ENCODE assay signal across 16 cellular contexts in the genomic region with DNA sequence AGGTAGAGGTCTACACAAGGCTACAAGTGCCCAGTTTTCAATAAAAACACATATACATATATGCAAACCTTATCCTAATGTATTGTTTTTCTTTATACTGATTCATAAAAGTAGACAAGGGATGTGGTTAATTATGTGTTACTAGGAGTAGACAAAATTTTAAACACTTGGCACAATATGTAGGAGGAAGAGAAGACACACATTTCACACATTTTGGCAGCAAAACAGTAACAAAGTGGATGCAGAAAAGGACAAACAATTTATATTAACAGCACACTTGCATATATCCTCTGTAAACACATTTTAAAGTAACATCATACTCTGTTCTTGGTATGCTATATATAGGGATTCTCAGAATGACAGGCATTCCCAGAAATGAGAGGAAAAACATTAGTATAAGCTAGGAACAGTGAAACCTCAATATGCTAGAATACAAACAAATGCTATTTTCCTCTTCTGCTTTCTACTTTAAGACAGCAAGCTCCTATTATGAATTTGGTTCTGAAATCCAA.
DNase-seq lines count a peak whose midpoint lies in the region; ATAC-seq and TF ChIP-seq lines count a peak whose summit lies in the region.
"Had no signal": no experiment of that assay in that cellular context is flagged by ENCODE, and none has a peak within 500 bp of the region (broad histone marks: within the 10 kb centered on the region; RNA-seq: fewer than 3 reads in every experiment).

No MANE protein-coding gene starts in this region.

- CTCF ChIA-PET in CD4-positive, alpha-beta T cell (lab: Charles Lee) = interaction anchor here (3.0 kb wide), 1 partner anchor 17 kb away, joined by 12 read pairs; no protein-coding TSS in a partner anchor

- H3K27ac Mint-ChIP-seq in CD4-positive, CD25-positive, alpha-beta regulatory T cell = peak overlapping the region; percentile 49 to 74 (median 68)
- peak overlapping the region; percentile 84 for H3K27ac Mint-ChIP-seq in CD4-positive, alpha-beta T cell
- H3K27ac Mint-ChIP-seq in activated T-helper 17 cell treated with anti-CD3 and anti-CD28 coated beads, Interleukin-2, amount 50 U/mL, for 72 hours = peak overlapping the region; percentile 95
- peak overlapping the region; percentile 13 for H3K27ac Mint-ChIP-seq in memory B cell

- peaks cover 27% of the 10 kb centered on the region for H3K36me3 ChIP-seq in CD4-positive, CD25-positive, alpha-beta regulatory T cell (ENCODE audit: control insufficient read depth, insufficient read depth, low read length)
- H3K36me3 ChIP-seq: neutrophil had no signal

- H3K9me3 ChIP-seq in CD4-positive, CD25-positive, alpha-beta regulatory T cell (ENCODE audit: control insufficient read depth in 2 of 2, low read length in 2 of 2) = no peaks in the 10 kb centered on the region
- H3K9me3 ChIP-seq in CD4-positive, alpha-beta T cell (ENCODE audit: control insufficient read depth, low read length) = no peaks in the 10 kb centered on the region
- H3K9me3 ChIP-seq: neutrophil had no signal

- POLR2A ChIA-PET in CD4-positive, alpha-beta T cell (lab: Charles Lee) = interaction anchor here (1.5 to 2.9 kb wide), 2 partner anchors 50 to 55 kb away, joined by 5 to 10 read pairs; no protein-coding TSS in a partner anchor

- H3K4me1 Mint-ChIP-seq in CD4-positive, CD25-positive, alpha-beta regulatory T cell = peaks cover 40 to 65% (median 52%) of the 10 kb centered on the region in 4 donors
- peaks cover 70% of the 10 kb centered on the region for H3K4me1 Mint-ChIP-seq in CD4-positive, alpha-beta T cell (ENCODE audit: low read depth)
- H3K4me1 Mint-ChIP-seq in activated T-helper 17 cell treated with anti-CD3 and anti-CD28 coated beads, Interleukin-2, amount 50 U/mL, for 72 hours = peaks cover 29% of the 10 kb centered on the region
- peaks cover 3% of the 10 kb centered on the region for H3K4me1 Mint-ChIP-seq in memory B cell

- H3K4me1 ChIP-seq in CD4-positive, CD25-positive, alpha-beta regulatory T cell (ENCODE audit: control insufficient read depth, insufficient read depth, low read length, poor library complexity, severe bottlenecking) = peaks cover 21% of the 10 kb centered on the region

- H3K27me3 Mint-ChIP-seq in CD4-positive, CD25-positive, alpha-beta regulatory T cell = no peaks in the 10 kb centered on the region
- no peaks in the 10 kb centered on the region for H3K27me3 Mint-ChIP-seq in CD4-positive, alpha-beta T cell
- no peaks in the 10 kb centered on the region for H3K27me3 Mint-ChIP-seq in activated T-helper 17 cell treated with anti-CD3 and anti-CD28 coated beads, Interleukin-2, amount 50 U/mL, for 72 hours
- no peaks in the 10 kb centered on the region for H3K27me3 Mint-ChIP-seq in memory B cell

- no peak for TF ChIP-seq CTCF in CD4-positive, alpha-beta T cell (IDR thresholded peaks at IDR 0.05)

- peak overlapping the region; percentile 60 for H3K27ac ChIP-seq in CD4-positive, CD25-positive, alpha-beta regulatory T cell (ENCODE audit: insufficient read depth, low read length, poor library complexity, severe bottlenecking)
- no peak overlapping the region for H3K27ac ChIP-seq in CD4-positive, alpha-beta T cell (ENCODE audit: low read depth, low read length)
- H3K27ac ChIP-seq: neutrophil, VCaP had no signal

- ATAC-seq in CD4-positive, CD25-positive, alpha-beta regulatory T cell (ENCODE audit: low read depth in 2 of 2) = peak in 1 of 2 donors; percentile 56
- ATAC-seq in CD4-positive, alpha-beta T cell (ENCODE audit: poor library complexity) = no peak
- peak; percentile 67 for ATAC-seq in activated T-helper 17 cell treated with anti-CD3 and anti-CD28 coated beads, Interleukin-2, amount 50 U/mL, for 72 hours (replicated peaks)
- ATAC-seq in memory B cell (ENCODE audit: low read depth) = no peak
- no peak for ATAC-seq in HG02852 (IDR thresholded peaks at IDR 0.05; ENCODE audit: unreplicated experiment)
- ATAC-seq: K562, left lobe of liver had no signal

- DNase-seq in CD4-positive, CD25-positive, alpha-beta regulatory T cell = peak in 1 of 3 donors; percentile 12
- DNase-seq in CD4-positive, alpha-beta T cell = no peak
- DNase-seq in memory B cell (ENCODE audit: low spot score in 2 of 2) (no peak), cerebellar nuclear complex (lab: John Stamatoyannopoulos, UW) (no peak), NCI-H524 (lab: John Stamatoyannopoulos, UW) (no peak)
- DNase-seq in NK-92 treated with Interleukin-12 subunit alpha and Interleukin-12 subunit beta, amount 100 ng/mL, for 24 hours (lab: John Stamatoyannopoulos, UW) = no peak
- DNase-seq: activated gamma-delta T cell treated with Interleukin-2 at 50 U/mL for 16 hours; head of caudate nucleus; retina; stimulated activated CD4-positive, alpha-beta T cell treated with anti-CD3 and anti-CD28 coated beads, Interleukin-12 subunit alpha, Interleukin-12 subunit beta, amount 100 ng/mL, for 4 hours had no signal

- peak overlapping the region; percentile 18 for H3K4me3 ChIP-seq in CD4-positive, CD25-positive, alpha-beta regulatory T cell (ENCODE audit: low read depth, low read length)
- H3K4me3 ChIP-seq: K562 had no signal

- H3K4me3 Mint-ChIP-seq in CD4-positive, CD25-positive, alpha-beta regulatory T cell = peak overlapping the region in 1 of 4 donors; percentile 53
- H3K4me3 Mint-ChIP-seq in CD4-positive, alpha-beta T cell = peak overlapping the region; percentile 23
- peak overlapping the region; percentile 69 for H3K4me3 Mint-ChIP-seq in activated T-helper 17 cell treated with anti-CD3 and anti-CD28 coated beads, Interleukin-2, amount 50 U/mL, for 72 hours
- H3K4me3 Mint-ChIP-seq in memory B cell = no peak overlapping the region

- no peaks in the 10 kb centered on the region for H3K9me3 Mint-ChIP-seq in CD4-positive, CD25-positive, alpha-beta regulatory T cell
- H3K9me3 Mint-ChIP-seq in CD4-positive, alpha-beta T cell = no peaks in the 10 kb centered on the region
- no peaks in the 10 kb centered on the region for H3K9me3 Mint-ChIP-seq in activated T-helper 17 cell treated with anti-CD3 and anti-CD28 coated beads, Interleukin-2, amount 50 U/mL, for 72 hours
- H3K9me3 Mint-ChIP-seq in memory B cell = no peaks in the 10 kb centered on the region

- peaks cover 21% of the 10 kb centered on the region for H3K36me3 Mint-ChIP-seq in CD4-positive, CD25-positive, alpha-beta regulatory T cell
- H3K36me3 Mint-ChIP-seq in CD4-positive, alpha-beta T cell (ENCODE audit: low read depth) = peaks cover 64% of the 10 kb centered on the region
- H3K36me3 Mint-ChIP-seq in activated T-helper 17 cell treated with anti-CD3 and anti-CD28 coated beads, Interleukin-2, amount 50 U/mL, for 72 hours (ENCODE audit: low read depth) = peaks cover 70% of the 10 kb centered on the region
- H3K36me3 Mint-ChIP-seq in memory B cell = no peaks in the 10 kb centered on the region

- intact Hi-C loops in CD4-positive, alpha-beta T cell (cut with DNase I, micrococcal nuclease) = loop anchor here in 1 of 2 experiments (2.0 to 5.0 kb wide), 2 partner anchors 51 to 189 kb away; no protein-coding TSS in a partner anchor

- no peaks in the 10 kb centered on the region for H3K27me3 ChIP-seq in CD4-positive, CD25-positive, alpha-beta regulatory T cell (ENCODE audit: control insufficient read depth, insufficient read depth, low read length)
- H3K27me3 ChIP-seq in CD4-positive, alpha-beta T cell (ENCODE audit: control insufficient read depth, insufficient read depth, low read length) = no peaks in the 10 kb centered on the region
- H3K27me3 ChIP-seq: neutrophil had no signal

Comparison
In these comparisons a context has a peak if more than half of its experiments do, and no peak if none do; other contexts are left out.
1. H3K27ac Mint-ChIP-seq: peak in every context shown above with its lines; median percentile 95 in activated T-helper 17 cell treated with anti-CD3 and anti-CD28 coated beads, Interleukin-2, amount 50 U/mL, for 72 hours; 84 in CD4-positive, alpha-beta T cell; 68 in CD4-positive, CD25-positive, alpha-beta regulatory T cell; 13 in memory B cell.